Comparison of ENCODE assay signal across 8 cellular contexts in genomic region chr2:54657664-54658083, GRCh38.
DNase-seq lines count a peak whose midpoint lies in the region; ATAC-seq and TF ChIP-seq lines count a peak whose summit lies in the region.

No MANE protein-coding gene starts in this region.

- no peaks in the 10 kb centered on the region for H3K36me3 ChIP-seq in parathyroid adenoma (ENCODE audit: control insufficient read depth, insufficient read depth, low read length)

- DNase-seq in A172 (ENCODE audit: low spot score), result peak; percentile 57
- DNase-seq in GM03348 (ENCODE audit: low spot score), result peak; percentile 47
- peak; percentile 19 for DNase-seq in LoVo (ENCODE audit: low spot score)
- DNase-seq in activated CD4-positive, alpha-beta T cell treated with anti-CD3 and anti-CD28 coated beads, Interleukin-2, amount 50 U/mL, for 1 hour, result peak; percentile 22
- DNase-seq in fibroblast of mammary gland (ENCODE audit: low read depth), result peak; percentile 59

- H3K4me3 ChIP-seq in fibroblast of mammary gland (ENCODE audit: control insufficient read depth, low read depth, low read length), result no peak overlapping the region
- no peak overlapping the region for H3K4me3 ChIP-seq in parathyroid adenoma (ENCODE audit: low read depth, low read length)

- H3K27me3 ChIP-seq in parathyroid adenoma (ENCODE audit: control insufficient read depth, insufficient read depth, low read length), result no peaks in the 10 kb centered on the region

- TF ChIP-seq CTCF in fibroblast of mammary gland (conservative IDR thresholded peaks at IDR 0.05; ENCODE audit: control insufficient read depth, insufficient read depth, low read depth, low read length), result peak; percentile 64
- TF ChIP-seq CTCF in parathyroid adenoma (IDR thresholded peaks at IDR 0.05), result peak; percentile 38

- ATAC-seq in GM18498 (IDR thresholded peaks at IDR 0.05; ENCODE audit: unreplicated experiment), result no peak
- ATAC-seq in GM21619 (IDR thresholded peaks at IDR 0.05; ENCODE audit: unreplicated experiment), result no peak

- H2AFZ ChIP-seq in parathyroid adenoma, result no peak overlapping the region

- no peaks in the 10 kb centered on the region for H3K4me1 ChIP-seq in parathyroid adenoma

- H3K9ac ChIP-seq in parathyroid adenoma, result no peak overlapping the region

- no peaks in the 10 kb centered on the region for H3K9me3 ChIP-seq in parathyroid adenoma (ENCODE audit: control insufficient read depth, low read length)

- H3K79me2 ChIP-seq in parathyroid adenoma, result peaks cover 5% of the 10 kb centered on the region

- H3K4me2 ChIP-seq in parathyroid adenoma (ENCODE audit: low read length), result no peak overlapping the region

- H3K27ac ChIP-seq in parathyroid adenoma, result no peak overlapping the region
